Comparison of ENCODE assay signal across 1 cellular context in the genomic region with DNA sequence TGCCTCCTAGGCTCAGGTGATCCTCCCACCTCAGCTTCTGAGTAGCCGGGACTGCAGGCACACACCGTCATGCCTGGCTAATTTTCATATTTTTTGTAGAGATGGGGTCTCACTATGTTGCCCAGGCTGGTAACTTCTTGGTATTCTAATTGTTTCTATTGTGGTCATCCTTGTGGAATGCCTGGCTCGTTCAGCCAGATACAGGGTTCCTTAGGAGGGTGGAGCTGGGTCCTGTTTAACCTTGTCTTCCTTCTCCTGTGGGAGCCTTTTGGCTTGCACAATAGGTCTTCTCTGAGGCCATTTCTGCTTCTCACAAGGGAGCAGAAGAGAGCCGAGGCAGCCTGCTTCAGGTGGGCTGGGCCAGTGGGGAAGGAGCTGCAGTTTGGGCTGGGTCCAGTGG.
TF ChIP-seq lines count a peak whose summit lies in the region.

No MANE protein-coding gene starts in this region.

TF ChIP-seq in GM23338, 12 proteins besides CTCF, POLR2A, EP300 and RAD21:
- no peak for TF ChIP-seq POLR2AphosphoS5 (IDR thresholded peaks at IDR 0.05; ENCODE audit: low read depth)
- no peak for TF ChIP-seq EZH2 (IDR thresholded peaks at IDR 0.05; ENCODE audit: low read depth, unreplicated experiment)
- TF ChIP-seq ZNF331 (CRISPR knock-in tag; IDR thresholded peaks at IDR 0.05; ENCODE audit: low read depth): no peak
- no peak for TF ChIP-seq JUNB (IDR thresholded peaks at IDR 0.05; ENCODE audit: unreplicated experiment)
- no peak for TF ChIP-seq STAT1 (IDR thresholded peaks at IDR 0.05; ENCODE audit: unreplicated experiment)
- TF ChIP-seq, protein P1, sequence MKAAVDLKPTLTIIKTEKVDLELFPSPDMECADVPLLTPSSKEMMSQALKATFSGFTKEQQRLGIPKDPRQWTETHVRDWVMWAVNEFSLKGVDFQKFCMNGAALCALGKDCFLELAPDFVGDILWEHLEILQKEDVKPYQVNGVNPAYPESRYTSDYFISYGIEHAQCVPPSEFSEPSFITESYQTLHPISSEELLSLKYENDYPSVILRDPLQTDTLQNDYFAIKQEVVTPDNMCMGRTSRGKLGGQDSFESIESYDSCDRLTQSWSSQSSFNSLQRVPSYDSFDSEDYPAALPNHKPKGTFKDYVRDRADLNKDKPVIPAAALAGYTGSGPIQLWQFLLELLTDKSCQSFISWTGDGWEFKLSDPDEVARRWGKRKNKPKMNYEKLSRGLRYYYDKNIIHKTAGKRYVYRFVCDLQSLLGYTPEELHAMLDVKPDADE (IDR thresholded peaks at IDR 0.05): no peak
- TF ChIP-seq ZNF462 (CRISPR knock-in tag; IDR thresholded peaks at IDR 0.05): no peak
- no peak for TF ChIP-seq EZH2phosphoT487 (IDR thresholded peaks at IDR 0.05; ENCODE audit: unreplicated experiment)
- no peak for TF ChIP-seq ZNF114 (CRISPR knock-in tag; IDR thresholded peaks at IDR 0.05)
- TF ChIP-seq CREB1 (CRISPR knock-in tag; IDR thresholded peaks at IDR 0.05; ENCODE audit: low read depth): no peak
